Comparison of ENCODE assay signal across 9 cellular contexts in the genomic region with DNA sequence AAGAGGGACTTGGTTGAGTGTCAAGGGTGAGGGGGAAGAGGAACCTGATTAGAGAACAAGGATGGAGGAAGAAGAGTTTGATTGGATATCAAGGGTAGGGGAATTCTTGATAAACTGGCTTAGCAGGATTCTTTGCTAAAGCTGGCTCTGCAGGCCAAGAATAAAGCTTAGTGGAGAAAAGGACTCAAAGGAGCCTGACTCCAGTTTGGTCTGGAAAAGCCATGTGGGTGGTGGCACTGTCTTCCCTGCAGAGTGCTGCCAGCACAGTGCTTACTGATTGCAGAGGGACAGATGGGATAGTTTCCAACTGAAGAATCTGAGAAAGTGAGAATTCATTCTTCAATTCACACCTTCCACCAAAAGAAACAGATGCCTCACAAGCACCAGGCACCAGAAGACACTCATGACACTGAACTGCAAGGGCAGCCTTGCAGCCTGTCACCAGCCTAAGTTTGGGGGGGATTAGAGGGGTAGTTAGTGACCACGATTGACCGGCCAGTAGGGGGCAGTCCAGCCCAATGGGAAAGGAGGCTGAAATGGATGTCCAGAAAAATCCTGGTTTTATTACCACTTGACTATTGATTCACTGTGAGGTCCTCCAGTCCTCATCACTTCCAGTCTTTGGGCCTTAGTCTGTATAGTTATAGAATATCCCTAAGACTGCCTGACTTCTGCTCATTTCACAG.
DNase-seq lines count a peak whose midpoint lies in the region; ATAC-seq, FAIRE-seq and TF ChIP-seq lines count a peak whose summit lies in the region.
"Had no signal": no experiment of that assay in that cellular context is flagged by ENCODE, and none has a peak within 500 bp of the region (broad histone marks: within the 10 kb centered on the region; RNA-seq: fewer than 3 reads in every experiment).

No MANE protein-coding gene starts in this region.

- H3K27ac Mint-ChIP-seq in GM23338: no peak overlapping the region
- H3K27ac Mint-ChIP-seq: T-helper 1 cell treated with Interleukin-12 subunit alpha and Interleukin-12 subunit beta and Interleukin-4 antibody, amounts not matched to agents 30 μg/mL and 1 μg/mL, for 36 hours had no signal

- H3K27ac ChIP-seq in GM23338 (ENCODE audit: low read depth): no peak overlapping the region
- H3K27ac ChIP-seq in RWPE2 (ENCODE audit: poor library complexity, severe bottlenecking): no peak overlapping the region
- H3K27ac ChIP-seq in keratinocyte (ENCODE audit: control insufficient read depth, insufficient read depth, low read length): no peak overlapping the region

- DNase-seq in CD1c-positive myeloid dendritic cell (ENCODE audit: extremely low spot score): peak; percentile 15
- peak; percentile 85 for DNase-seq in GM23338 (ENCODE audit: low spot score)
- DNase-seq in RWPE2 (ENCODE audit: low spot score): no peak
- DNase-seq in keratinocyte (ENCODE audit: low read depth, low spot score): no peak
- no peak for DNase-seq in midbrain (lab: John Stamatoyannopoulos, UW)
- no peak for DNase-seq in NCI-H524 treated with DMSO at 0.1 percent for 48 hours (lab: John Stamatoyannopoulos, UW)
- no peak for DNase-seq in occipital lobe (lab: John Stamatoyannopoulos, UW)

- H3K9ac ChIP-seq in keratinocyte (ENCODE audit: control insufficient read depth, extremely low read depth, insufficient read depth, low read length): no peak overlapping the region

- H3K27me3 Mint-ChIP-seq in GM23338 (ENCODE audit: insufficient read depth, low read depth, poor library complexity): peaks cover 3% of the 10 kb centered on the region

- no peak for FAIRE-seq in keratinocyte (lab: Jason Lieb, UNC)

- no peaks in the 10 kb centered on the region for H3F3A ChIP-seq in GM23338 (replicated peaks; ENCODE audit: low read depth)

- H3K4me1 ChIP-seq in GM23338 (ENCODE audit: insufficient read depth): peaks cover 18% of the 10 kb centered on the region
- no peaks in the 10 kb centered on the region for H3K4me1 ChIP-seq in RWPE2 (ENCODE audit: insufficient read depth, poor library complexity, severe bottlenecking)
- H3K4me1 ChIP-seq in keratinocyte (ENCODE audit: control insufficient read depth, extremely low read depth, insufficient read depth, low read length): no peaks in the 10 kb centered on the region

- H3K9me3 Mint-ChIP-seq in GM23338: no peaks in the 10 kb centered on the region
- H3K9me3 Mint-ChIP-seq: T-helper 1 cell treated with Interleukin-12 subunit alpha and Interleukin-12 subunit beta and Interleukin-4 antibody, amounts not matched to agents 30 μg/mL and 1 μg/mL, for 36 hours had no signal

- H3K4me3 Mint-ChIP-seq in GM23338: no peak overlapping the region; the same call in 2 of the 3 replicates
- H3K4me3 Mint-ChIP-seq: T-helper 1 cell treated with Interleukin-12 subunit alpha and Interleukin-12 subunit beta and Interleukin-4 antibody, amounts not matched to agents 30 μg/mL and 1 μg/mL, for 36 hours had no signal

- H3K4me2 ChIP-seq in GM23338: no peak overlapping the region
- H3K4me2 ChIP-seq in keratinocyte (ENCODE audit: control insufficient read depth, extremely low read depth, insufficient read depth, low read depth, low read length): no peak overlapping the region

- H3K4me1 Mint-ChIP-seq in GM23338: peaks cover 36% of the 10 kb centered on the region

- ATAC-seq in GM23338 (peak; percentile 80), RWPE2 (ENCODE audit: low read depth) (no peak), HG03432 (IDR thresholded peaks at IDR 0.05; ENCODE audit: unreplicated experiment) (no peak)

- no peaks in the 10 kb centered on the region for H3K79me2 ChIP-seq in GM23338 (replicated peaks; ENCODE audit: insufficient read depth)
- H3K79me2 ChIP-seq in keratinocyte (ENCODE audit: control insufficient read depth, insufficient read depth, low read length): no peaks in the 10 kb centered on the region

- no peaks in the 10 kb centered on the region; the same call in 2 of the 3 replicates for H3K36me3 Mint-ChIP-seq in GM23338 (ENCODE audit: low read depth)

- H4K20me1 ChIP-seq in GM23338 (replicated peaks; ENCODE audit: insufficient read depth): no peaks in the 10 kb centered on the region
- H4K20me1 ChIP-seq in keratinocyte (ENCODE audit: control insufficient read depth, extremely low read depth, insufficient read depth, low read length): no peaks in the 10 kb centered on the region

- dilution Hi-C loops in keratinocyte (cut with MboI; ENCODE audit: extremely low pct_ligation_motif_present, low sequenced_read_pairs): no loop called here

- H3K4me3 ChIP-seq in GM23338: no peak overlapping the region
- no peak overlapping the region for H3K4me3 ChIP-seq in RWPE2 (ENCODE audit: severe bottlenecking)
- no peak overlapping the region for H3K4me3 ChIP-seq in keratinocyte (ENCODE audit: control insufficient read depth in 2 of 3, extremely low read depth in 1 of 3, insufficient read depth in 2 of 3, low read depth in 1 of 3, low read length in 3 of 3)

- H2AFZ ChIP-seq in GM23338: peak overlapping the region; percentile 6; the same call in 1 of the 2 replicates
- H2AFZ ChIP-seq in keratinocyte (ENCODE audit: control insufficient read depth, low read length): no peak overlapping the region

- no peaks in the 10 kb centered on the region for H3K9me2 ChIP-seq in GM23338 (ENCODE audit: insufficient read depth)

- TF ChIP-seq CTCF in GM23338 (conservative IDR thresholded peaks at IDR 0.05; ENCODE audit: low read depth in 2 of 2) (peak; percentile 86 to 90), RWPE2 (IDR thresholded peaks at IDR 0.05; ENCODE audit: poor library complexity, severe bottlenecking) (peak; percentile 11), keratinocyte (optimal IDR thresholded peaks at IDR 0.05 in 1 of 3, IDR thresholded peaks at IDR 0.05 in 1 of 3, conservative IDR thresholded peaks at IDR 0.05 in 1 of 3; ENCODE audit: extremely low read depth in 1 of 3, insufficient read depth in 2 of 3, low read length in 3 of 3) (peak in 2 of 3 experiments; percentile 15 to 40)

- H3K36me3 ChIP-seq in GM23338 (ENCODE audit: insufficient read depth) (no peaks in the 10 kb centered on the region), RWPE2 (ENCODE audit: low read depth) (no peaks in the 10 kb centered on the region), keratinocyte (ENCODE audit: control insufficient read depth in 2 of 2, extremely low read depth in 1 of 2, insufficient read depth in 2 of 2, low read length in 2 of 2) (no peaks in the 10 kb centered on the region)

- H3K27me3 ChIP-seq in GM23338 (ENCODE audit: insufficient read depth): no peaks in the 10 kb centered on the region
- H3K27me3 ChIP-seq in RWPE2 (ENCODE audit: insufficient read depth, poor library complexity, severe bottlenecking): peaks cover 28% of the 10 kb centered on the region
- peaks cover 7% of the 10 kb centered on the region for H3K27me3 ChIP-seq in keratinocyte (ENCODE audit: control insufficient read depth, extremely low read depth, insufficient read depth, low read length)

- H3K9me1 ChIP-seq in keratinocyte (ENCODE audit: control insufficient read depth, extremely low read depth, insufficient read depth, low read length): no peaks in the 10 kb centered on the region

- H3K9me3 ChIP-seq in RWPE2 (ENCODE audit: severe bottlenecking) (no peaks in the 10 kb centered on the region), keratinocyte (ENCODE audit: control insufficient read depth, low read depth, low read length) (no peaks in the 10 kb centered on the region)

TF ChIP-seq in GM23338, 12 proteins besides CTCF, POLR2A, EP300 and RAD21:
- TF ChIP-seq ETS1 (IDR thresholded peaks at IDR 0.05): no peak
- TF ChIP-seq NANOG (IDR thresholded peaks at IDR 0.05; ENCODE audit: borderline replicate concordance): no peak

Comparison
In these comparisons a context has a peak if more than half of its experiments do, and no peak if none do; other contexts are left out.
1. DNase-seq: peak in CD1c-positive myeloid dendritic cell (single experiment) and GM23338 (single experiment); none in RWPE2 (single experiment), keratinocyte (single experiment), midbrain (single experiment), NCI-H524 treated with DMSO at 0.1 percent for 48 hours (single experiment) and occipital lobe (single experiment).
2. CTCF ChIP-seq: peak in every context shown above with its lines; median percentile 88 in GM23338; 28 in keratinocyte; 11 in RWPE2.